Comparison of ENCODE assay signal across 8 cellular contexts in the genomic region with DNA sequence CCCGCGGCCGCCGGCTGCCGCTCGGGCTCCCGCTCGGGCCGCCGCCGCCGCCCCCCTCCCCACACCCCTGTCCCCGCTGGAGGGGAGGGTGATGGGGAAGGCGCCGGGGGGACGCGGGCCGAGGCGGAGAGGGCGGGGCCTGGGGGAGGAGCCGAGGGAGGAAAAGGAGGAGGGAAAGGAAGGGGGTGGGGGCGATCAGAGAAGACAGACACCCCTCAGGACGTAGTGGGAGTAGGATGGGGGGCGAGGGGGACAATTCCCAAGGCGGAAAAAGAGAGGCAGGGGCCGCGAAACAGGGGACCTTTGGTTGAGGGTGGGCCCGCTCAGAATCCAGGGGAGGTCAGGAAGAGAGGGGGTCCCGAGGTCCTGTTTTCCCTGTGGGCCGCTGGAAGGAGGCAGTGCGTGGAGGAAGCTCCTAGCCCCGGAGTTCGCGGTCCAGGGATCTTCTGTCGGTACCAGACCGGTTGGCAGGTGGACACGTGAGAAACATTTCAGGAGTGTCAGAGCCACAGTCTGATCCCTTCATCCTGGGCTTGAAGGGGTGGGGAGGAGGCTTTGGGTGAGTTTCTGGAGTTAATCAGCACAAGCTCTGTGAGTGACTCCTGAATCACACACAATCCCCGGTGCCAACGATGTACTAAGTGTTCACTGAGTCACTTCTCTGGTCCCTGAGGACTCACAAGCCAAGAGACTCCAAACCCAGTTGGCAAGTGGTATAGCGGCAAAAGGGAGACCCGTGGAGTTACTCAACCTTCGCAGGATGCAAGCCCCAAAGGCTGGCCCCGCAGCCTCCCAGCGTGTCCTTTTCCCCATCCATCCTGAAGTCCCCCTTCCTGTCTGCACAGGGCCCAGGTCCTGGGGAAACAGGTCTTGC. TPM values are rescaled to one million over a fixed set of nuclear protein-coding genes. Genes with fewer than 3 reads are reported as not detected.
DNase-seq lines count a peak whose midpoint lies in the region; ATAC-seq and TF ChIP-seq lines count a peak whose summit lies in the region.

A gene with protein sequence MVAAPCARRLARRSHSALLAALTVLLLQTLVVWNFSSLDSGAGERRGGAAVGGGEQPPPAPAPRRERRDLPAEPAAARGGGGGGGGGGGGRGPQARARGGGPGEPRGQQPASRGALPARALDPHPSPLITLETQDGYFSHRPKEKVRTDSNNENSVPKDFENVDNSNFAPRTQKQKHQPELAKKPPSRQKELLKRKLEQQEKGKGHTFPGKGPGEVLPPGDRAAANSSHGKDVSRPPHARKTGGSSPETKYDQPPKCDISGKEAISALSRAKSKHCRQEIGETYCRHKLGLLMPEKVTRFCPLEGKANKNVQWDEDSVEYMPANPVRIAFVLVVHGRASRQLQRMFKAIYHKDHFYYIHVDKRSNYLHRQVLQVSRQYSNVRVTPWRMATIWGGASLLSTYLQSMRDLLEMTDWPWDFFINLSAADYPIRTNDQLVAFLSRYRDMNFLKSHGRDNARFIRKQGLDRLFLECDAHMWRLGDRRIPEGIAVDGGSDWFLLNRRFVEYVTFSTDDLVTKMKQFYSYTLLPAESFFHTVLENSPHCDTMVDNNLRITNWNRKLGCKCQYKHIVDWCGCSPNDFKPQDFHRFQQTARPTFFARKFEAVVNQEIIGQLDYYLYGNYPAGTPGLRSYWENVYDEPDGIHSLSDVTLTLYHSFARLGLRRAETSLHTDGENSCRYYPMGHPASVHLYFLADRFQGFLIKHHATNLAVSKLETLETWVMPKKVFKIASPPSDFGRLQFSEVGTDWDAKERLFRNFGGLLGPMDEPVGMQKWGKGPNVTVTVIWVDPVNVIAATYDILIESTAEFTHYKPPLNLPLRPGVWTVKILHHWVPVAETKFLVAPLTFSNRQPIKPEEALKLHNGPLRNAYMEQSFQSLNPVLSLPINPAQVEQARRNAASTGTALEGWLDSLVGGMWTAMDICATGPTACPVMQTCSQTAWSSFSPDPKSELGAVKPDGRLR (minus strand): TSS at position 90 of the 874 bp plus-strand sequence. CDS start 164 bp downstream, outside the sequence.

- TF ChIP-seq CTCF in WI38 (IDR thresholded peaks at IDR 0.05; ENCODE audit: low read depth, low read length) (no peak), coronary artery (IDR thresholded peaks at IDR 0.05) (no peak)

- peak within 1 kb of the TSS; percentile 45 for H3K4me3 ChIP-seq in Jurkat, Clone E6-1 (ENCODE audit: low read length)
- H3K4me3 ChIP-seq in WI38 (ENCODE audit: low read depth, low read length) (peak within 1 kb of the TSS; percentile 69), coronary artery (peak within 1 kb of the TSS; percentile 86)

- DNase-seq in AG20443 (ENCODE audit: low spot score) (peak; percentile 89), coronary artery (ENCODE audit: low spot score) (peak; percentile 91), left lobe of liver (ENCODE audit: low spot score) (no peak), NCI-H2081 treated with DMSO at 0.1 percent for 48 hours (lab: John Stamatoyannopoulos, UW) (no peak)
- no peak for DNase-seq in Jurkat, Clone E6-1 (ENCODE audit: low read depth, low spot score)
- DNase-seq in stimulated activated effector memory CD8-positive, alpha-beta T cell treated with anti-CD3 and anti-CD28 coated beads, Interleukin-12 subunit alpha, Interleukin-12 subunit beta, amount 100 ng/mL, for 72 hours (ENCODE audit: low spot score in 2 of 2), result peak in 1 of 2 donors; percentile 55

- peak within 1 kb of the TSS; percentile 87 to 94 for H3K27ac ChIP-seq in coronary artery

- H3K27ac Mint-ChIP-seq in stimulated activated effector memory CD8-positive, alpha-beta T cell treated with anti-CD3 and anti-CD28 coated beads, Interleukin-12 subunit alpha, Interleukin-12 subunit beta, amount 100 ng/mL, for 72 hours, result peak within 1 kb of the TSS; percentile 92

- H3K4me3 Mint-ChIP-seq in stimulated activated effector memory CD8-positive, alpha-beta T cell treated with anti-CD3 and anti-CD28 coated beads, Interleukin-12 subunit alpha, Interleukin-12 subunit beta, amount 100 ng/mL, for 72 hours, result peak within 1 kb of the TSS; percentile 85

- H3K9me3 Mint-ChIP-seq in stimulated activated effector memory CD8-positive, alpha-beta T cell treated with anti-CD3 and anti-CD28 coated beads, Interleukin-12 subunit alpha, Interleukin-12 subunit beta, amount 100 ng/mL, for 72 hours, result no peaks in the 10 kb centered on the region

- peaks cover 67% of the 10 kb centered on the region for H3K4me1 Mint-ChIP-seq in stimulated activated effector memory CD8-positive, alpha-beta T cell treated with anti-CD3 and anti-CD28 coated beads, Interleukin-12 subunit alpha, Interleukin-12 subunit beta, amount 100 ng/mL, for 72 hours

- peak; percentile 33 for ATAC-seq in left lobe of liver
- peak; percentile 81 for ATAC-seq in stimulated activated effector memory CD8-positive, alpha-beta T cell treated with anti-CD3 and anti-CD28 coated beads, Interleukin-12 subunit alpha, Interleukin-12 subunit beta, amount 100 ng/mL, for 72 hours
- no peak for ATAC-seq in HG02938 (IDR thresholded peaks at IDR 0.05; ENCODE audit: unreplicated experiment)

- H3K36me3 Mint-ChIP-seq in stimulated activated effector memory CD8-positive, alpha-beta T cell treated with anti-CD3 and anti-CD28 coated beads, Interleukin-12 subunit alpha, Interleukin-12 subunit beta, amount 100 ng/mL, for 72 hours, result peaks cover 18% of the 10 kb centered on the region

RNA-seq across cellular contexts. Expression of the gene that starts here (rescaled TPM):
- 3.8 TPM for polyA plus RNA-seq in Jurkat, Clone E6-1 (2012; ENCODE audit: insufficient read depth, insufficient read length)
- total RNA-seq in left lobe of liver, result 0.45 TPM

Comparison
In these comparisons a context has a peak if more than half of its experiments do, and no peak if none do; other contexts are left out.
1. Peak in ATAC-seq in left lobe of liver; RNA of the gene not detected or under 1 TPM.
2. DNase-seq: peak in AG20443 (single experiment) and coronary artery (single experiment); none in Jurkat, Clone E6-1 (single experiment), left lobe of liver (single experiment) and NCI-H2081 treated with DMSO at 0.1 percent for 48 hours (single experiment).
3. Peak in every context shown above with its lines, with median percentiles within 50 percentile points of each other: H3K4me3 ChIP-seq.